In the genomic region with DNA sequence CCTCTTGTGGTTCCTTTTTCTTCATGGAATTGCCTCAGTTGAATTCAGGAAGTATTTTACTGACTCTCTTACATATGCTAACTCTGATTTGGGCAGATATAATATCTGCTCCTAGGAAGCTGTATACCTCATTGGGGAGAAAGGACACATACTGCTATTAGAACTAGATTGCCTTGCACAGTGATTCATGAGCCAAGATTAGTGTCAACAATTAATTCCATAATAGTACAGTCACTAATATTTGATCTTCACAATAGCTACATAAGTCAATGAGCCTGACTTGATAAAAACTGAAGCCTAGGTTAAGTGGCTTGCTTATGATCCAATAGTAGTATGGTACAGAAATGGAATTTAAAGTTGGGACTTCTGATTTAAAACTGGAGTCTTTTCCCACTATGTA, we compare ENCODE assay signal across 19 cellular contexts.
DNase-seq lines count a peak whose midpoint lies in the region; TF ChIP-seq lines count a peak whose summit lies in the region.
"Had no signal": no experiment of that assay in that cellular context is flagged by ENCODE, and none has a peak within 500 bp of the region (broad histone marks: within the 10 kb centered on the region; RNA-seq: fewer than 3 reads in every experiment).

No MANE protein-coding gene starts in this region.

- H3K4me1 ChIP-seq in adrenal gland (replicated peaks in 1 of 2), result peaks cover 17 to 35% of the 10 kb centered on the region in 2 donors
- H3K4me1 ChIP-seq in mesenchymal stem cell (ENCODE audit: control insufficient read depth, insufficient read depth, low read depth, low read length), result no peaks in the 10 kb centered on the region
- no peaks in the 10 kb centered on the region for H3K4me1 ChIP-seq in rectal smooth muscle tissue (ENCODE audit: control insufficient read depth, insufficient read depth, low read length)
- H3K4me1 ChIP-seq: BLaER1, Caco-2 had no signal

- no peaks in the 10 kb centered on the region for H3K9me3 Mint-ChIP-seq in glutamatergic neuron (ENCODE audit: unreplicated experiment)
- H3K9me3 Mint-ChIP-seq: CD8-positive, alpha-beta T cell had no signal

- H3K4me1 Mint-ChIP-seq in glutamatergic neuron (ENCODE audit: low read depth, unreplicated experiment), result no peaks in the 10 kb centered on the region
- H3K4me1 Mint-ChIP-seq: B cell; CD4-positive, CD25-positive, alpha-beta regulatory T cell had no signal

- no peak overlapping the region for H2BK15ac ChIP-seq in mesenchymal stem cell (ENCODE audit: low read depth, poor library complexity, severe bottlenecking)

- H3K27ac ChIP-seq in adrenal gland (peak overlapping the region; percentile 14 to 82 (median 60)), mesenchymal stem cell (ENCODE audit: low read length, poor library complexity, severe bottlenecking) (no peak overlapping the region), rectal smooth muscle tissue (ENCODE audit: low read depth, low read length) (peak overlapping the region; percentile 17)
- H3K27ac ChIP-seq: BLaER1, C4-2B, GM23248 had no signal

- no peaks in the 10 kb centered on the region for H3K36me3 Mint-ChIP-seq in glutamatergic neuron (ENCODE audit: unreplicated experiment)
- H3K36me3 Mint-ChIP-seq: CD4-positive, CD25-positive, alpha-beta regulatory T cell; CD8-positive, alpha-beta T cell had no signal

- no peak overlapping the region for H2BK5ac ChIP-seq in mesenchymal stem cell (ENCODE audit: low read depth, low read length, poor library complexity, severe bottlenecking)

- H3K4me2 ChIP-seq in mesenchymal stem cell (ENCODE audit: low read length, poor library complexity, severe bottlenecking), result no peak overlapping the region
- H3K4me2 ChIP-seq: BLaER1 had no signal

- H2BK120ac ChIP-seq in mesenchymal stem cell (ENCODE audit: low read depth, low read length), result peak overlapping the region; percentile 5

- H3K4ac ChIP-seq in mesenchymal stem cell (ENCODE audit: low read depth in 1 of 2, low read length in 2 of 2), result no peak overlapping the region

- no peak for DNase-seq in adrenal gland
- DNase-seq in epithelial cell of esophagus (ENCODE audit: low read depth), result peak; percentile 45
- DNase-seq in mesenchymal stem cell, result no peak
- DNase-seq in effector CD4-positive, alpha-beta T cell, result no peak
- DNase-seq in effector CD8-positive, alpha-beta T cell (lab: John Stamatoyannopoulos, UW), result no peak
- no peak for DNase-seq in ACHN
- DNase-seq in glutamatergic neuron, result no peak
- DNase-seq: Caco-2; CD4-positive, CD25-positive, alpha-beta regulatory T cell; CD8-positive, alpha-beta T cell; DMS153; DND-41; GM23248; H7; HCEC 1CT had no signal

- no peak overlapping the region for H4K8ac ChIP-seq in mesenchymal stem cell (ENCODE audit: low read length)

- H3K27ac Mint-ChIP-seq in glutamatergic neuron (ENCODE audit: unreplicated experiment), result no peak overlapping the region
- H3K27ac Mint-ChIP-seq: B cell; CD4-positive, CD25-positive, alpha-beta regulatory T cell; CD8-positive, alpha-beta T cell had no signal

- H3K9me3 ChIP-seq in adrenal gland (replicated peaks in 1 of 3) (no peaks in the 10 kb centered on the region), mesenchymal stem cell (ENCODE audit: control insufficient read depth, low read length) (no peaks in the 10 kb centered on the region)
- H3K9me3 ChIP-seq: BLaER1, Caco-2 had no signal

- TF ChIP-seq POLR2A in adrenal gland (IDR thresholded peaks at IDR 0.05), result no peak

- no peak overlapping the region for H2AFZ ChIP-seq in mesenchymal stem cell (ENCODE audit: low read depth, low read length)
- H2AFZ ChIP-seq: GM23248 had no signal

- no peak overlapping the region for H3K14ac ChIP-seq in mesenchymal stem cell (ENCODE audit: low read length in 2 of 2)

- H3K9ac ChIP-seq in mesenchymal stem cell (ENCODE audit: low read length) (no peak overlapping the region), rectal smooth muscle tissue (ENCODE audit: low read length) (no peak overlapping the region)
- H3K9ac ChIP-seq: BLaER1, GM23248 had no signal

- H3K36me3 ChIP-seq in adrenal gland (replicated peaks in 1 of 2), result no peaks in the 10 kb centered on the region
- H3K36me3 ChIP-seq in mesenchymal stem cell (ENCODE audit: control insufficient read depth in 1 of 2, insufficient read depth in 2 of 2, low read depth in 1 of 2, low read length in 2 of 2), result no peaks in the 10 kb centered on the region
- no peaks in the 10 kb centered on the region for H3K36me3 ChIP-seq in rectal smooth muscle tissue (ENCODE audit: control insufficient read depth, insufficient read depth, low read length)
- H3K36me3 ChIP-seq: BLaER1 had no signal

- H3K4me3 Mint-ChIP-seq in glutamatergic neuron (ENCODE audit: unreplicated experiment), result no peak overlapping the region
- H3K4me3 Mint-ChIP-seq: B cell; CD4-positive, CD25-positive, alpha-beta regulatory T cell; CD8-positive, alpha-beta T cell had no signal

- H2AK5ac ChIP-seq in mesenchymal stem cell (ENCODE audit: low read length, severe bottlenecking), result no peak overlapping the region

- TF ChIP-seq CTCF in adrenal gland (IDR thresholded peaks at IDR 0.05) (no peak), epithelial cell of esophagus (IDR thresholded peaks at IDR 0.05; ENCODE audit: insufficient read depth, low read depth, low read length, missing control alignments) (no peak), glutamatergic neuron (IDR thresholded peaks at IDR 0.05; ENCODE audit: partially characterized antibody, unreplicated experiment) (no peak)

- H2BK12ac ChIP-seq in mesenchymal stem cell (ENCODE audit: low read length in 2 of 2), result no peak overlapping the region

- no peaks in the 10 kb centered on the region for H3K79me1 ChIP-seq in mesenchymal stem cell (replicated peaks; ENCODE audit: low read length, poor library complexity, severe bottlenecking)

- in situ Hi-C loops in ACHN (cut with HindIII; ENCODE audit: low pct_ligation_motif_present, low pct_unique_long_range_greater_than_20kb, low sequenced_read_pairs), result no loop called here

- H3K4me3 ChIP-seq in adrenal gland (no peak overlapping the region), epithelial cell of esophagus (ENCODE audit: low read length) (no peak overlapping the region), mesenchymal stem cell (ENCODE audit: insufficient read depth in 1 of 2, low read depth in 1 of 2, low read length in 2 of 2) (no peak overlapping the region), rectal smooth muscle tissue (ENCODE audit: low read length) (no peak overlapping the region)
- H3K4me3 ChIP-seq: BLaER1, GM23248 had no signal

- no peak overlapping the region for H3K18ac ChIP-seq in mesenchymal stem cell (ENCODE audit: low read depth in 1 of 2, low read length in 2 of 2)

- intact Hi-C loops in adrenal gland (cut with DNase I), result no loop called here

- no peak overlapping the region for H3K23ac ChIP-seq in mesenchymal stem cell (ENCODE audit: low read length in 2 of 2)

- no peaks in the 10 kb centered on the region for H3K27me3 Mint-ChIP-seq in glutamatergic neuron (ENCODE audit: unreplicated experiment)
- H3K27me3 Mint-ChIP-seq: CD4-positive, CD25-positive, alpha-beta regulatory T cell had no signal

- H4K91ac ChIP-seq in mesenchymal stem cell (ENCODE audit: low read length), result no peak overlapping the region

- H3K27me3 ChIP-seq in adrenal gland (no peaks in the 10 kb centered on the region), mesenchymal stem cell (ENCODE audit: control insufficient read depth in 1 of 2, insufficient read depth in 1 of 2, low read length in 2 of 2) (no peaks in the 10 kb centered on the region), rectal smooth muscle tissue (ENCODE audit: control insufficient read depth, insufficient read depth, low read length) (no peaks in the 10 kb centered on the region)
- H3K27me3 ChIP-seq: BLaER1 had no signal
